ENCODE assay signal across 27 cellular contexts in genomic region chr9:112500842-112501241, GRCh38.
"Had no signal": no experiment of that assay in that cellular context is flagged by ENCODE, and none has a peak within 500 bp of the region (broad histone marks: within the 10 kb centered on the region; RNA-seq: fewer than 3 reads in every experiment).

No MANE protein-coding gene starts in this region.

- DNase-seq: activated CD4-positive, alpha-beta memory T cell treated with anti-CD3 and anti-CD28 coated beads, Interleukin-2, amount 10 ng/mL, durations not matched to agents 7 days and 5 days; activated CD4-positive, alpha-beta T cell treated with anti-CD3 and anti-CD28 coated beads for 1 hour; activated CD4-positive, alpha-beta T cell treated with anti-CD3 and anti-CD28 coated beads for 4 hours; activated CD4-positive, alpha-beta T cell treated with anti-CD3 and anti-CD28 coated beads, Interleukin-2, amount 10 ng/mL, durations not matched to agents 7 days and 5 days; activated CD4-positive, alpha-beta T cell treated with anti-CD3 and anti-CD28 coated beads, Interleukin-2, amount 50 U/mL, for 4 hours; activated CD8-positive, alpha-beta memory T cell treated with anti-CD3 and anti-CD28 coated beads, Interleukin-2, amount 50 U/mL, for 48 hours; activated gamma-delta T cell; activated naive CD4-positive, alpha-beta T cell; activated naive CD4-positive, alpha-beta T cell treated with anti-CD3 and anti-CD28 coated beads, Interleukin-2, amount 10 ng/mL, durations not matched to agents 7 days and 5 days; activated naive CD8-positive, alpha-beta T cell treated with anti-CD3 and anti-CD28 coated beads, Interleukin-2, amount 10 ng/mL, durations not matched to agents 7 days and 5 days; activated T-cell treated with anti-CD3 and anti-CD28 coated beads for 4 hours; activated T-cell treated with anti-CD3 and anti-CD28 coated beads, Interleukin-2, amount 50 U/mL, for 24 hours; activated T-cell treated with anti-CD3 and anti-CD28 coated beads, Interleukin-2, amount 50 U/mL, for 72 hours; amniotic stem cell; body of pancreas; cortex of kidney; dermis blood vessel endothelial cell; effector CD8-positive, alpha-beta T cell; esophagus squamous epithelium; T-cell; T-helper 2 cell had no signal

- H3K4me3 ChIP-seq: body of pancreas, esophagus squamous epithelium had no signal

- H3K27ac ChIP-seq: body of pancreas, epithelial cell of prostate, esophagus squamous epithelium had no signal

- FAIRE-seq: colon, endometrium, endothelial cell of umbilical vein, frontal cortex had no signal

- H3K36me3 ChIP-seq: esophagus squamous epithelium had no signal

- H3K27me3 ChIP-seq: body of pancreas, esophagus squamous epithelium had no signal

- ATAC-seq: activated naive CD4-positive, alpha-beta T cell treated with anti-CD3 and anti-CD28 coated beads, Interleukin-2, amount 50 U/mL, for 72 hours; activated T-cell treated with anti-CD3 and anti-CD28 coated beads, Interleukin-2, amount 50 U/mL, for 72 hours; body of pancreas; T-cell had no signal

- H3K9me3 ChIP-seq: body of pancreas, esophagus squamous epithelium had no signal
